ENCODE assay signal across 29 cellular contexts in the genomic region with DNA sequence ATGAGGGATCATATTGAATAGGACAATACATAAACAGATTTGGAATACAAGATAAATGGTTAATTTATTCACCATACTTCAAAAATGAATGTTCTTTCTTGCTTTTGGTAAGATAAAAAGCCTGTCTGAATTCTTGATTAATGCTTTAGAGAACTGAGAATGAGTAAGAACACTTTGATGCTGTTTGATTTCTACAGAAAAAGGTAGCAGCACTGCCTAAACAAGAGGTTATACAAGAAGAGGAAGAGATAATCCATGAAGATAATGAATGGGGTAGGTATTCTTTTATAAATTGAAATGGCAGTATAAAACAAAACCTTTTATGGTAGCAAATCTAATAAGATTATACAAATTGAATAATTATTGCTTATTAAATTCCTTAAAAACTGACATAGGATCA.
"Had no signal": no experiment of that assay in that cellular context is flagged by ENCODE, and none has a peak within 500 bp of the region (broad histone marks: within the 10 kb centered on the region; RNA-seq: fewer than 3 reads in every experiment).

No MANE protein-coding gene starts in this region.

- H3K27ac ChIP-seq: colonic mucosa, epithelial cell of prostate, gastrocnemius medialis, lower lobe of right lung, neural progenitor cell, parathyroid adenoma, right lobe of liver, stomach, thyroid gland, vagina had no signal

- H3K4me3 ChIP-seq: colonic mucosa, gastrocnemius medialis, lower lobe of right lung, mucosa of descending colon, neural progenitor cell, right lobe of liver, smooth muscle cell, stomach, thyroid gland, vagina had no signal

- DNase-seq: colonic mucosa; effector CD8-positive, alpha-beta T cell; endodermal cell; foreskin fibroblast; gastrocnemius medialis; head of caudate nucleus; left ventricle myocardium superior; lower lobe of right lung; mucosa of descending colon; naive B cell; right lobe of liver; stimulated activated CD4-positive, alpha-beta T cell treated with anti-CD3 and anti-CD28 coated beads, Interleukin-12 subunit alpha, Interleukin-12 subunit beta, amount 100 ng/mL, for 4 hours; stimulated activated CD4-positive, alpha-beta T cell treated with anti-CD3 and anti-CD28 coated beads, Interleukin-1b, Interleukin-23, amount 100 ng/mL, for 48 hours; stimulated activated CD4-positive, alpha-beta T cell treated with anti-CD3 and anti-CD28 coated beads, Interleukin-4, amount 100 ng/mL, for 24 hours; stomach; thyroid gland; trophoblast cell had no signal

- FAIRE-seq: keratinocyte had no signal

- H3K4me1 Mint-ChIP-seq: endodermal cell; naive B cell; nephron; neural progenitor cell; stimulated activated effector memory CD8-positive, alpha-beta T cell treated with anti-CD3 and anti-CD28 coated beads, Interleukin-12 subunit alpha, Interleukin-12 subunit beta, amount 100 ng/mL, for 72 hours had no signal

- H3K4me3 Mint-ChIP-seq: dendritic cell treated with granulocyte-macrophage colony-stimulating factor and Interleukin-4, amounts not matched to agents 40 ng/mL and 50 ng/mL, for 4 days; endodermal cell; mesothelial cell of epicardium; naive B cell; nephron; neural progenitor cell; stimulated activated effector memory CD8-positive, alpha-beta T cell treated with anti-CD3 and anti-CD28 coated beads, Interleukin-12 subunit alpha, Interleukin-12 subunit beta, amount 100 ng/mL, for 72 hours had no signal

- H3K27me3 Mint-ChIP-seq: dendritic cell treated with granulocyte-macrophage colony-stimulating factor and Interleukin-4, amounts not matched to agents 40 ng/mL and 50 ng/mL, for 4 days; naive B cell; progenitor cell of endocrine pancreas had no signal

- H3K9me3 Mint-ChIP-seq: dendritic cell treated with granulocyte-macrophage colony-stimulating factor and Interleukin-4, amounts not matched to agents 40 ng/mL and 50 ng/mL, for 4 days; endodermal cell; mesothelial cell of epicardium; naive B cell; nephron; neural progenitor cell; stimulated activated effector memory CD8-positive, alpha-beta T cell treated with anti-CD3 and anti-CD28 coated beads, Interleukin-12 subunit alpha, Interleukin-12 subunit beta, amount 100 ng/mL, for 72 hours had no signal

- H3K36me3 ChIP-seq: colonic mucosa had no signal

- H3K27ac Mint-ChIP-seq: dendritic cell treated with granulocyte-macrophage colony-stimulating factor and Interleukin-4, amounts not matched to agents 40 ng/mL and 50 ng/mL, for 4 days; endodermal cell; mesothelial cell of epicardium; nephron; neural progenitor cell; progenitor cell of endocrine pancreas; stimulated activated effector memory CD8-positive, alpha-beta T cell treated with anti-CD3 and anti-CD28 coated beads, Interleukin-12 subunit alpha, Interleukin-12 subunit beta, amount 100 ng/mL, for 72 hours had no signal

- H3K9me3 ChIP-seq: colonic mucosa, gastrocnemius medialis, lower lobe of right lung, mucosa of descending colon, right lobe of liver, stomach, thyroid gland, vagina had no signal

- H3K27me3 ChIP-seq: colonic mucosa, gastrocnemius medialis, neural progenitor cell, right lobe of liver, stomach, thyroid gland, vagina had no signal

- H3K4me1 ChIP-seq: colonic mucosa, gastrocnemius medialis, lower lobe of right lung, neural progenitor cell, parathyroid adenoma, right lobe of liver, stomach, vagina had no signal

- ATAC-seq: esophagus mucosa; gastrocnemius medialis; left ventricle myocardium superior; lower lobe of right lung; mucosa of descending colon; right lobe of liver; stimulated activated effector memory CD8-positive, alpha-beta T cell treated with anti-CD3 and anti-CD28 coated beads, Interleukin-12 subunit alpha, Interleukin-12 subunit beta, amount 100 ng/mL, for 72 hours had no signal
